In the genomic region with DNA sequence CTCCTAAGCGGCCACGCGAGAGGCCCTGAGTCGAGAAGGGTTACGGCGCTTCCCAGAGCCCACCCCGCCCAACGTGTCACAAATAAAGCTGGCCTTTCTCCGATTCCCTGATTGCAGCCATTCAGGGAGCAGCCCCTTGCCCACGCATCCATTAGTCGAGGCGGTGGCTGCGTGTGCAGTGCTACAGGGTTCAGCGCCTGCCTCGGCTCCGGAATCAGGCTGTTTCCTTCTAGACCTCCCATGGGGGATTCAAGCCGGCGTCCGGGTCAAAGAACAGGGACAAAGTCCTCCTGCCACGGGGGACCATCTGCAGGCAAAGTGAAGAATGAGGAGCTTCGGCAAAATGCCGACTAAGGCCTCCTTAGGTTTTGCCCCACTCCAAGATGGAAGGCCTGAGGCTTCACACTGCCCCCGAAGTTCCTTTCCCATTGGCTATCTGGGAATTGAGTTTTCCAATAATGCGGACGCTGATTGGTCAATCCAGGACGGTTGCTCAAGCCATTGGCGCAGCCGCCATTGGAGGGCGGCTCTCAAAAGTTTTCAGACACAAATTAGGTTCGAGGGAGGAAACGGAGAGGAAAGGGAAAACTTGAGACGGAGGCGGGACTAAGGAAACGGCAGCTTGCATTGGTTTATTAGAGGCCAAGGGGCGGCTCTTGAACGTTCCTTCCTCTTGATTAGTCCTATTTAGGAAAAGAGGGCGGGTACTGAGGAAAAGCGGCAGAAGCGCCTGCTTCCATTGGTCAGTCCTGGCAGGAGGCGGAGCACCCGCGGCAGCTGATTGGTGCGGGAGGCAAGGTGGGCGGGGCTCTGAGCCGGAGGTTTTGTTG, we compare ENCODE assay signal across 1 cellular context.
A peak's percentile ranks its signal among the peaks of the same experiment; 100 is the strongest.
TF ChIP-seq lines count a peak whose summit lies in the region.

No MANE protein-coding gene starts in this region.

TF ChIP-seq in GM12878, 131 proteins besides CTCF, POLR2A, EP300 and RAD21 (continued from another document):
- TF ChIP-seq, protein P1, sequence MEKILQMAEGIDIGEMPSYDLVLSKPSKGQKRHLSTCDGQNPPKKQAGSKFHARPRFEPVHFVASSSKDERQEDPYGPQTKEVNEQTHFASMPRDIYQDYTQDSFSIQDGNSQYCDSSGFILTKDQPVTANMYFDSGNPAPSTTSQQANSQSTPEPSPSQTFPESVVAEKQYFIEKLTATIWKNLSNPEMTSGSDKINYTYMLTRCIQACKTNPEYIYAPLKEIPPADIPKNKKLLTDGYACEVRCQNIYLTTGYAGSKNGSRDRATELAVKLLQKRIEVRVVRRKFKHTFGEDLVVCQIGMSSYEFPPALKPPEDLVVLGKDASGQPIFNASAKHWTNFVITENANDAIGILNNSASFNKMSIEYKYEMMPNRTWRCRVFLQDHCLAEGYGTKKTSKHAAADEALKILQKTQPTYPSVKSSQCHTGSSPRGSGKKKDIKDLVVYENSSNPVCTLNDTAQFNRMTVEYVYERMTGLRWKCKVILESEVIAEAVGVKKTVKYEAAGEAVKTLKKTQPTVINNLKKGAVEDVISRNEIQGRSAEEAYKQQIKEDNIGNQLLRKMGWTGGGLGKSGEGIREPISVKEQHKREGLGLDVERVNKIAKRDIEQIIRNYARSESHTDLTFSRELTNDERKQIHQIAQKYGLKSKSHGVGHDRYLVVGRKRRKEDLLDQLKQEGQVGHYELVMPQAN (conservative IDR thresholded peaks at IDR 0.05), result peak; percentile 37; the same call in 1 of the 2 replicates
- TF ChIP-seq USF2 (IDR thresholded peaks at IDR 0.05; ENCODE audit: borderline replicate concordance, low read depth, low read length), result no peak
- TF ChIP-seq ZNF592 (IDR thresholded peaks at IDR 0.05), result no peak
- no peak for TF ChIP-seq ATF2 (IDR thresholded peaks at IDR 0.05; ENCODE audit: low read length)
- no peak for TF ChIP-seq MAX (IDR thresholded peaks at IDR 0.05; ENCODE audit: low read depth, low read length)
- TF ChIP-seq MYB (IDR thresholded peaks at IDR 0.05; ENCODE audit: borderline replicate concordance, low read depth, low read length), result no peak
- TF ChIP-seq, protein P2, sequence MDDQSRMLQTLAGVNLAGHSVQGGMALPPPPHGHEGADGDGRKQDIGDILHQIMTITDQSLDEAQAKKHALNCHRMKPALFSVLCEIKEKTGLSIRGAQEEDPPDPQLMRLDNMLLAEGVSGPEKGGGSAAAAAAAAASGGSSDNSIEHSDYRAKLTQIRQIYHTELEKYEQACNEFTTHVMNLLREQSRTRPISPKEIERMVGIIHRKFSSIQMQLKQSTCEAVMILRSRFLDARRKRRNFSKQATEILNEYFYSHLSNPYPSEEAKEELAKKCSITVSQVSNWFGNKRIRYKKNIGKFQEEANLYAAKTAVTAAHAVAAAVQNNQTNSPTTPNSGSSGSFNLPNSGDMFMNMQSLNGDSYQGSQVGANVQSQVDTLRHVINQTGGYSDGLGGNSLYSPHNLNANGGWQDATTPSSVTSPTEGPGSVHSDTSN (IDR thresholded peaks at IDR 0.05; ENCODE audit: insufficient replicate concordance, low read depth, low read length), result no peak
- TF ChIP-seq TCF3 (IDR thresholded peaks at IDR 0.05; ENCODE audit: borderline replicate concordance, insufficient read depth, low read depth, low read length), result no peak
- TF ChIP-seq ZNF622 (IDR thresholded peaks at IDR 0.05), result no peak; the same call in 1 of the 2 replicates
- no peak for TF ChIP-seq SMAD1 (IDR thresholded peaks at IDR 0.05; ENCODE audit: low read depth, partially characterized antibody)
- peak; percentile 95 for TF ChIP-seq IKZF1 (conservative IDR thresholded peaks at IDR 0.05)
